In the genomic region with DNA sequence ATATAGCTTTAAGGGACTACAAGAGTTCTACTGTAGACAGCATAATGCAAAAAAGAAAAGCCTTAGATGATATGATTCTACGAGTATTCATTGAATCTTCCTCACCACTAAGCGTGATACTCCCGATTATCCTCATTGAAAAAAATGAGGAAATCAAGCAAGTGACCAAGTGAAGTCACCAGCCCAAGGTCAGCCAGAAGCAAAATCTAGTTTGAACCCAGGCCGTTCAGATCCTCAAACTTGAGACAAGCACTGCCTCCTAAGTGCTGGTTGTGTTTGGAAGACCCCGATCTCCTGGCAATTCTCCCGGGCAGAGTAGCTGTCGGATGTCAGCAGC, we compare ENCODE assay signal across 8 cellular contexts. TPM values are rescaled to one million over a fixed set of nuclear protein-coding genes. Genes with fewer than 3 reads are reported as not detected.
DNase-seq lines count a peak whose midpoint lies in the region; ATAC-seq and TF ChIP-seq lines count a peak whose summit lies in the region.

No MANE protein-coding gene starts in this region.

- WGBS in heart left ventricle, 4 donors = 1 to 4% (median 3%) methylated on average over 7 of the region's 7 CpGs

- H3K4me1 ChIP-seq in heart left ventricle (peaks cover 0 to 60% (median 29%) of the 10 kb centered on the region in 12 donors), vagina (peaks cover 55% of the 10 kb centered on the region)

- H3K9me3 Mint-ChIP-seq in MCF 10A (ENCODE audit: unreplicated experiment) = no peaks in the 10 kb centered on the region
- H3K9me3 Mint-ChIP-seq in mesothelial cell of epicardium = no peaks in the 10 kb centered on the region

- H3K4me3 ChIP-seq in heart left ventricle (peak overlapping the region; percentile 82 to 100 (median 92)), vagina (peak overlapping the region; percentile 88 to 97)

- H3K4me3 Mint-ChIP-seq in MCF 10A (ENCODE audit: unreplicated experiment) (peak overlapping the region; percentile 87), mesothelial cell of epicardium (peak overlapping the region; percentile 95)

- H3K27ac Mint-ChIP-seq in MCF 10A (ENCODE audit: low read depth, unreplicated experiment) (peak overlapping the region; percentile 82), mesothelial cell of epicardium (peak overlapping the region; percentile 86)

- TF ChIP-seq POLR2A in heart left ventricle (IDR thresholded peaks at IDR 0.05) (no peak), vagina (IDR thresholded peaks at IDR 0.05) (no peak)

- no peaks in the 10 kb centered on the region for H3K9me3 ChIP-seq in heart left ventricle
- no peaks in the 10 kb centered on the region for H3K9me3 ChIP-seq in vagina

- H3K27me3 ChIP-seq in heart left ventricle (no peaks in the 10 kb centered on the region), vagina (no peaks in the 10 kb centered on the region)

- H3K36me3 ChIP-seq in heart left ventricle = peaks cover 0 to 22% (median 14%) of the 10 kb centered on the region in 9 donors
- H3K36me3 ChIP-seq in vagina = peaks cover 0 to 9% of the 10 kb centered on the region in 2 donors

- BruUV-seq in MCF 10A (replicated peaks; lab: Mats Ljungman, UMichigan) = no TSS peak

- peaks cover 11% of the 10 kb centered on the region for H3K4me1 Mint-ChIP-seq in MCF 10A (ENCODE audit: insufficient read depth, unreplicated experiment)
- H3K4me1 Mint-ChIP-seq in mesothelial cell of epicardium = peaks cover 32% of the 10 kb centered on the region

- intact Hi-C loops in heart left ventricle (cut with DNase I) = loop anchor here in 4 of 10 donors (5.0 kb wide), 3 partner anchors 33 to 52 kb away; a partner anchor contains a TSS
- intact Hi-C loops in left cardiac atrium (cut with DNase I) = no loop called here
- intact Hi-C loops in MCF 10A (cut with micrococcal nuclease) = no loop called here
- intact Hi-C loops in vagina (cut with DNase I) = no loop called here

- H3K27me3 Mint-ChIP-seq in MCF 10A (ENCODE audit: insufficient read depth, unreplicated experiment) (no peaks in the 10 kb centered on the region), mesothelial cell of epicardium (ENCODE audit: low read depth) (no peaks in the 10 kb centered on the region)

- POLR2A ChIA-PET in MCF 10A (lab: Yijun Ruan, JAX) = interaction anchor here (0.6 to 1.6 kb wide), 9 partner anchors 9 to 747 kb away, joined by 3 to 6 read pairs (median 4); a partner anchor contains a TSS

- H3K27ac ChIP-seq in heart left ventricle (peak overlapping the region in 11 of 12 donors; percentile 85 to 99 (median 90)), vagina (peak overlapping the region; percentile 75)

- CTCF ChIA-PET in MCF 10A (lab: Yijun Ruan, JAX) = interaction anchor here (1.2 kb wide), 1 partner anchor 104 kb away, joined by 3 read pairs; no protein-coding TSS in a partner anchor

- TF ChIP-seq CTCF in heart left ventricle (IDR thresholded peaks at IDR 0.05) (no peak), MCF 10A (IDR thresholded peaks at IDR 0.05; ENCODE audit: unreplicated experiment) (no peak), mesothelial cell of epicardium (IDR thresholded peaks at IDR 0.05; ENCODE audit: unreplicated experiment) (no peak), vagina (IDR thresholded peaks at IDR 0.05) (no peak)

- H3K36me3 Mint-ChIP-seq in MCF 10A (ENCODE audit: insufficient read depth, unreplicated experiment) (no peaks in the 10 kb centered on the region), mesothelial cell of epicardium (no peaks in the 10 kb centered on the region)

- DNase-seq in heart left ventricle (peak in 1 of 5 donors; percentile 21), left cardiac atrium (no peak), MCF 10A (ENCODE audit: unreplicated experiment) (no peak), mesothelial cell of epicardium (ENCODE audit: low spot score in 2 of 2, unreplicated experiment in 2 of 2) (no peak), vagina (ENCODE audit: extremely low spot score in 2 of 2) (no peak), DMS 273 (lab: John Stamatoyannopoulos, UW; ENCODE audit: unreplicated experiment) (no peak)

- ATAC-seq in heart left ventricle (peak in 1 of 4 donors; percentile 0), left cardiac atrium (no peak), HG03432 (IDR thresholded peaks at IDR 0.05; ENCODE audit: unreplicated experiment) (no peak), GM19035 (IDR thresholded peaks at IDR 0.05; ENCODE audit: unreplicated experiment) (no peak)

RNA-seq across cellular contexts. Expression of a gene that starts 0.8 kb away (rescaled TPM):
- total RNA-seq in heart left ventricle = 10 to 100 TPM; 28.5 to 56.7 (median 41.7) TPM
- 10 to 100 TPM; 17.4 to 33.9 TPM for polyA plus RNA-seq in heart left ventricle
- total RNA-seq in left cardiac atrium = 10 to 100 TPM; 34.5 to 35.3 TPM
- 30.0 and 30.9 TPM in 2 replicates for total RNA-seq in MCF 10A (2022)
- 41.3 to 42.7 TPM (median 42.6 TPM) in 3 replicates for total RNA-seq in mesothelial cell of epicardium
- 43.0 TPM for total RNA-seq in vagina

RNA-seq across cellular contexts. Expression of a gene that starts 3.9 kb away (rescaled TPM):
- total RNA-seq in heart left ventricle (10 to 100 TPM; 16.0 to 80.6 (median 24.4) TPM), left cardiac atrium (10 to 100 TPM; 18.7 to 20.4 TPM), MCF 10A (2022) (26.1 and 32.5 TPM in 2 replicates), mesothelial cell of epicardium (25.1 to 28.1 TPM (median 27.6 TPM) in 3 replicates), vagina (108 TPM)
- polyA plus RNA-seq in heart left ventricle = 10 to 100 TPM in 1 of 2 donors, 1 to 10 TPM in 1; 8.4 to 47.4 TPM

RNA-seq across cellular contexts. Expression of a gene that starts 53.0 kb away (rescaled TPM):
- total RNA-seq in heart left ventricle = 10 to 100 TPM in 1 of 9 donors, 1 to 10 TPM in 8; 3.5 to 13.3 (median 4.7) TPM
- polyA plus RNA-seq in heart left ventricle = 1 to 10 TPM; 4.1 to 7.5 TPM
- total RNA-seq in left cardiac atrium = 1 to 10 TPM; 6.0 to 7.8 TPM
- total RNA-seq in MCF 10A (2022) = 7.3 and 13.4 TPM in 2 replicates
- 21.7 to 22.2 TPM (median 21.8 TPM) in 3 replicates for total RNA-seq in mesothelial cell of epicardium
- 7.6 TPM for total RNA-seq in vagina
